In the genomic region with DNA sequence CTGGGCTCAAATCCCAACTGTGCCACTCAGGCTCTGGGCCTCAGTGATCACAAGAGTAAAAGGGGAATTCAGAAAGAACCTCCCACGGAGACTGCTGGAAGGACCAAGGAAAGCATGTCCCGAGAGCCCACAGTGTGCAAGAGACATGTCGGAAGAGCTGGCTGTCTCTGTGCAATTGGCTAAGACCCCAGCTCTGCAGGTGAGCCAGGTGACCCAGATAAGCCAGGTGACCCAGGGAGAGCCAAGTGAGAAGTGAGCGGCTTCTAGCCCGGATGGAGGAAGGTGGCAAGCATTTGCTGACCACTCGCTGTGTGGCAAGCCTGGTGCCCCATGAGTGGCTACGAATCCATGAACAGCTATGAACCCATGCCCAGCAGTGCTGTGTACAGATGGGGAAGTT, we compare ENCODE assay signal across 1 cellular context.
TF ChIP-seq lines count a peak whose summit lies in the region.

No MANE protein-coding gene starts in this region.

TF ChIP-seq in HepG2, 621 proteins besides CTCF, POLR2A, EP300 and RAD21:
- TF ChIP-seq LBX2 (CRISPR knock-in tag; IDR thresholded peaks at IDR 0.05; ENCODE audit: borderline replicate concordance) (no peak), MTERF4 (CRISPR knock-in tag; IDR thresholded peaks at IDR 0.05) (0 out of 2 replicates have a peak, but pooled peaks have one; percentile 27)
